8 cellular contexts compared by ENCODE assay signal in genomic region chr5:14663734-14664269, GRCh38. TPM values are rescaled to one million over a fixed set of nuclear protein-coding genes. Genes with fewer than 3 reads are reported as not detected.
DNase-seq lines count a peak whose midpoint lies in the region; ATAC-seq and TF ChIP-seq lines count a peak whose summit lies in the region.

No MANE protein-coding gene starts in this region.

- H3K27ac ChIP-seq in heart left ventricle, result peak overlapping the region; percentile 80 to 98 (median 91)

- H3K4me3 ChIP-seq in heart left ventricle, result peak overlapping the region; percentile 46 to 88 (median 74)
- peak overlapping the region; percentile 76 for H3K4me3 ChIP-seq in retinal pigment epithelial cell (ENCODE audit: low read length)

- POLR2A ChIA-PET in GM10248 (lab: Yijun Ruan, JAX), result no interaction called here

- peaks cover 72% of the 10 kb centered on the region for H3K4me1 Mint-ChIP-seq in activated T-helper 1 cell treated with anti-CD3 and anti-CD28 coated beads, Interleukin-12 subunit alpha, Interleukin-12 subunit beta, Interleukin-2, Interleukin-4 antibody, amounts not matched to agents 30 ng/mL and 10 ng/mL and 1 ng/mL, durations not matched to agents 14 hours and 24 hours and 36 hours (ENCODE audit: low read depth)

- DNase-seq in GM10248 (ENCODE audit: extremely low spot score) (peak; percentile 47), Kasumi-1 (lab: John Stamatoyannopoulos, UW) (peak; percentile 11 to 16), heart left ventricle (peak in 2 of 5 donors; percentile 19 to 38), retinal pigment epithelial cell (ENCODE audit: low read depth) (no peak), cortex of kidney (lab: John Stamatoyannopoulos, UW) (no peak), iPS-NIHi7 (ENCODE audit: extremely low spot score) (no peak)
- no peak for DNase-seq in activated T-helper 1 cell treated with anti-CD3 and anti-CD28 coated beads, Interleukin-12 subunit alpha, Interleukin-12 subunit beta, Interleukin-2, Interleukin-4 antibody, amounts not matched to agents 30 ng/mL and 10 ng/mL and 1 ng/mL, durations not matched to agents 14 hours and 24 hours and 36 hours (ENCODE audit: low spot score)

- H3K4me1 ChIP-seq in heart left ventricle, result peaks cover 0 to 46% (median 39%) of the 10 kb centered on the region in 12 donors

- H3K27me3 Mint-ChIP-seq in activated T-helper 1 cell treated with anti-CD3 and anti-CD28 coated beads, Interleukin-12 subunit alpha, Interleukin-12 subunit beta, Interleukin-2, Interleukin-4 antibody, amounts not matched to agents 30 ng/mL and 10 ng/mL and 1 ng/mL, durations not matched to agents 14 hours and 24 hours and 36 hours (ENCODE audit: insufficient read depth), result no peaks in the 10 kb centered on the region

- H3K9me3 ChIP-seq in heart left ventricle, result no peaks in the 10 kb centered on the region

- CTCF ChIA-PET in GM10248 (lab: Yijun Ruan, JAX), result interaction anchor here (1.5 to 10.8 kb wide), 2 partner anchors 9 to 17 kb away, joined by 5 to 80 read pairs; no protein-coding TSS in a partner anchor

- H3K27me3 ChIP-seq in heart left ventricle, result no peaks in the 10 kb centered on the region

- TF ChIP-seq POLR2A in heart left ventricle (IDR thresholded peaks at IDR 0.05), result no peak

- peak overlapping the region; percentile 89 for H3K4me3 Mint-ChIP-seq in activated T-helper 1 cell treated with anti-CD3 and anti-CD28 coated beads, Interleukin-12 subunit alpha, Interleukin-12 subunit beta, Interleukin-2, Interleukin-4 antibody, amounts not matched to agents 30 ng/mL and 10 ng/mL and 1 ng/mL, durations not matched to agents 14 hours and 24 hours and 36 hours

- ATAC-seq in GM21717 (IDR thresholded peaks at IDR 0.05; ENCODE audit: unreplicated experiment), result peak; percentile 36
- peak; percentile 21 to 55 (median 35) for ATAC-seq in heart left ventricle

- intact Hi-C loops in activated T-helper 1 cell treated with anti-CD3 and anti-CD28 coated beads, Interleukin-12 subunit alpha, Interleukin-12 subunit beta, Interleukin-2, Interleukin-4 antibody, amounts not matched to agents 30 ng/mL and 10 ng/mL and 1 ng/mL, durations not matched to agents 14 hours and 24 hours and 36 hours (cut with micrococcal nuclease), result loop anchor here (1.0 to 5.0 kb wide), 10 partner anchors 7 to 521 kb away; partner anchors contain the start of genes ANKH and TRIO
- intact Hi-C loops in heart left ventricle (cut with DNase I), result loop anchor here in 2 of 10 donors (5.0 kb wide), 2 partner anchors 272 to 312 kb away; no protein-coding TSS in a partner anchor

- WGBS in heart left ventricle, 4 donors, result 2 to 3% (median 2%) methylated on average over 24 of the region's 24 CpGs

- H3K9me3 Mint-ChIP-seq in activated T-helper 1 cell treated with anti-CD3 and anti-CD28 coated beads, Interleukin-12 subunit alpha, Interleukin-12 subunit beta, Interleukin-2, Interleukin-4 antibody, amounts not matched to agents 30 ng/mL and 10 ng/mL and 1 ng/mL, durations not matched to agents 14 hours and 24 hours and 36 hours, result peaks cover 3% of the 10 kb centered on the region

- TF ChIP-seq CTCF in GM10248 (IDR thresholded peaks at IDR 0.05; ENCODE audit: control extremely low read depth, extremely low read depth, low read depth, missing control alignments), result no peak
- TF ChIP-seq CTCF in heart left ventricle (IDR thresholded peaks at IDR 0.05), result no peak
- TF ChIP-seq CTCF in retinal pigment epithelial cell (conservative IDR thresholded peaks at IDR 0.05; ENCODE audit: low read depth, low read length), result no peak

- peaks cover 0 to 5% (median 0%) of the 10 kb centered on the region in 9 donors for H3K36me3 ChIP-seq in heart left ventricle

- H3K27ac Mint-ChIP-seq in activated T-helper 1 cell treated with anti-CD3 and anti-CD28 coated beads, Interleukin-12 subunit alpha, Interleukin-12 subunit beta, Interleukin-2, Interleukin-4 antibody, amounts not matched to agents 30 ng/mL and 10 ng/mL and 1 ng/mL, durations not matched to agents 14 hours and 24 hours and 36 hours, result peak overlapping the region; percentile 98

- H3K36me3 Mint-ChIP-seq in activated T-helper 1 cell treated with anti-CD3 and anti-CD28 coated beads, Interleukin-12 subunit alpha, Interleukin-12 subunit beta, Interleukin-2, Interleukin-4 antibody, amounts not matched to agents 30 ng/mL and 10 ng/mL and 1 ng/mL, durations not matched to agents 14 hours and 24 hours and 36 hours (ENCODE audit: low read depth), result peaks cover 29% of the 10 kb centered on the region

RNA-seq across cellular contexts. Expression of gene OTULIN, which starts 0.7 kb away (rescaled TPM):
- total RNA-seq in activated T-helper 1 cell treated with anti-CD3 and anti-CD28 coated beads, Interleukin-12 subunit alpha, Interleukin-12 subunit beta, Interleukin-2, Interleukin-4 antibody, amounts not matched to agents 30 ng/mL and 10 ng/mL and 1 ng/mL, durations not matched to agents 14 hours and 24 hours and 36 hours, result 57.4 and 58.7 TPM in 2 replicates
- 10 to 100 TPM; 19.3 to 42.0 (median 27.5) TPM for total RNA-seq in heart left ventricle
- polyA plus RNA-seq in heart left ventricle, result 10 to 100 TPM in 1 of 2 donors, 1 to 10 TPM in 1; 7.6 to 12.4 TPM

Comparison
In these comparisons a context has a peak if more than half of its experiments do, and no peak if none do; other contexts are left out.
1. DNase-seq: peak in GM10248 (single experiment) and Kasumi-1 (2 of 2); none in activated T-helper 1 cell treated with anti-CD3 and anti-CD28 coated beads, Interleukin-12 subunit alpha, Interleukin-12 subunit beta, Interleukin-2, Interleukin-4 antibody, amounts not matched to agents 30 ng/mL and 10 ng/mL and 1 ng/mL, durations not matched to agents 14 hours and 24 hours and 36 hours (single experiment), retinal pigment epithelial cell (single experiment), cortex of kidney (single experiment) and iPS-NIHi7 (single experiment).